ENCODE assay signal across 7 cellular contexts in the genomic region with DNA sequence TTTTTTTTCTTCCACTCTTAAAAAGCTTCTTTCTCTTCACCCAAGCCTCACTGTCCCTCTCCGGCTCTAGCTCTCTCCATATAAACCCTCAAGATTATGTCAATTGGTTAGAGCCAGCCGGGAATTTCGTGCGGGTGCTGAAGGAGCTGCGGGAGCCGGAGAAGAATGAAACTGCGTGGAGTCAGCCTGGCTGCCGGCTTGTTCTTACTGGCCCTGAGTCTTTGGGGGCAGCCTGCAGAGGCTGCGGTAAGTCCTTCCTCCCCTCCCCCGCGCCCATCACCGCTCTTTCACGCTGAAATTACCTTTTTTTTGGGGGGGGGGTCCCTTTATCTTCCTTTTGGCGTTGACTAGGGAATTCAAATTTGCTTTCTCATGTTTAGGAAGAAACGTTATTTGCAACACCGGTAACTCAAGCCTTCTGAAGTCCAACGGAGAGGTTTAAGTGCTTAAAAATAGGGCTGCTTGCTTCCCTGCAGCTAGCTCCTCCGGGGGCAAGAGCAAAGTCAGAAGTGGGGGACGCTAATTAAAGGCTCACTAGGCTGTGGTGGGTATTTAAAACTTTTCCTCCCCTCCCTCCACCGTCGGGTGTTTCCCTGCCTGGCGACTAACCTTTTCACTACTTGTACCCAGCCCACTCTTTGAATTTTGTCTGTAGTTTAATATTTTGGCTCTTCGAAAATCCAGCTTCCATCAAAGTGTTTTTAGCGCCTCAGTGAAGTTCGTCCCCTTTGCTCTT. TPM values are rescaled to one million over a fixed set of nuclear protein-coding genes. Genes with fewer than 3 reads are reported as not detected.
DNase-seq lines count a peak whose midpoint lies in the region; ATAC-seq and TF ChIP-seq lines count a peak whose summit lies in the region.

No MANE protein-coding gene starts in this region.

- intact Hi-C loops in left ventricle myocardium superior (cut with micrococcal nuclease) = no loop called here
- intact Hi-C loops in natural killer cell (cut with micrococcal nuclease) = no loop called here

- H3K27ac ChIP-seq in VCaP = peak overlapping the region; percentile 51

- in situ Hi-C loops in HAP-1 (cut with MboI; ENCODE audit: low sequenced_read_pairs) = no loop called here

- peaks cover 9 to 38% of the 10 kb centered on the region in 2 donors for H3K27me3 Mint-ChIP-seq in natural killer cell (ENCODE audit: low read depth in 2 of 2)

- H3K4me1 ChIP-seq in HAP-1 (peaks cover 40% of the 10 kb centered on the region), skeletal muscle satellite cell (ENCODE audit: control insufficient read depth, insufficient read depth, low read length) (no peaks in the 10 kb centered on the region)

- H3K9me3 ChIP-seq in HAP-1 (no peaks in the 10 kb centered on the region), skeletal muscle satellite cell (replicated peaks; ENCODE audit: low read length) (no peaks in the 10 kb centered on the region)

- peak overlapping the region; percentile 88 for H3K4me2 ChIP-seq in skeletal muscle satellite cell (ENCODE audit: low read length)

- H3K36me3 Mint-ChIP-seq in natural killer cell = peaks cover 10% of the 10 kb centered on the region

- no peak overlapping the region for H3K27ac Mint-ChIP-seq in natural killer cell

- no peak overlapping the region for H3K4me3 Mint-ChIP-seq in natural killer cell

- ATAC-seq in left ventricle myocardium superior (peak; percentile 69), natural killer cell (no peak)

- peak overlapping the region; percentile 81 for H3K9ac ChIP-seq in skeletal muscle satellite cell (ENCODE audit: low read depth, low read length)

- H3K4me3 ChIP-seq in HAP-1 (peak overlapping the region; percentile 59), skeletal muscle satellite cell (ENCODE audit: low read length) (peak overlapping the region; percentile 69)

- peak; percentile 36 to 62 for DNase-seq in HAP-1 (ENCODE audit: low spot score in 2 of 2)
- DNase-seq in left ventricle myocardium superior = no peak
- no peak for DNase-seq in middle frontal gyrus (ENCODE audit: extremely low spot score, low spot score)
- no peak for DNase-seq in NCI-H1105 (lab: John Stamatoyannopoulos, UW)
- DNase-seq in natural killer cell = no peak

- H3K9me3 Mint-ChIP-seq in natural killer cell = peaks cover 0 to 2% of the 10 kb centered on the region in 2 donors

- H3K36me3 ChIP-seq in HAP-1 (replicated peaks) = no peaks in the 10 kb centered on the region; the same call in none of the 2 replicates
- H3K36me3 ChIP-seq in skeletal muscle satellite cell (ENCODE audit: insufficient read depth, low read length) = no peaks in the 10 kb centered on the region

- H3K27me3 ChIP-seq in HAP-1 (ENCODE audit: low read depth) = no peaks in the 10 kb centered on the region
- peaks cover 27% of the 10 kb centered on the region for H3K27me3 ChIP-seq in skeletal muscle satellite cell (ENCODE audit: control insufficient read depth, insufficient read depth, low read length)

- no peaks in the 10 kb centered on the region for H3K4me1 Mint-ChIP-seq in natural killer cell

- TF ChIP-seq CTCF in VCaP (conservative IDR thresholded peaks at IDR 0.05) (no peak), natural killer cell (IDR thresholded peaks at IDR 0.05) (no peak)

RNA-seq across cellular contexts. Expression of a gene that starts 0.5 kb away (rescaled TPM):
- 7.3 TPM for total RNA-seq in left ventricle myocardium superior
- 22.3 and 27.9 TPM in 2 replicates for total RNA-seq in skeletal muscle satellite cell (2012; rRNA removed)
- total RNA-seq in natural killer cell = not detected

RNA-seq across cellular contexts. Expression of a gene that starts 1.9 kb away (rescaled TPM):
- total RNA-seq in left ventricle myocardium superior = 9.1 TPM
- total RNA-seq in skeletal muscle satellite cell (2012; rRNA removed) = 3.1 and 4.1 TPM in 2 replicates
- not detected for total RNA-seq in natural killer cell

Comparison
In these comparisons a context has a peak if more than half of its experiments do, and no peak if none do; other contexts are left out.
1. DNase-seq: peak in HAP-1 (2 of 2); none in left ventricle myocardium superior (single experiment), middle frontal gyrus (single experiment), NCI-H1105 (single experiment) and natural killer cell (single experiment).
2. RNA of a gene that starts 1.9 kb away (total RNA-seq): 9.1 TPM in left ventricle myocardium superior (single experiment); not detected in natural killer cell; every median in the first group is over 10 times any median in the second.